ENCODE assay signal across 8 cellular contexts in the genomic region with DNA sequence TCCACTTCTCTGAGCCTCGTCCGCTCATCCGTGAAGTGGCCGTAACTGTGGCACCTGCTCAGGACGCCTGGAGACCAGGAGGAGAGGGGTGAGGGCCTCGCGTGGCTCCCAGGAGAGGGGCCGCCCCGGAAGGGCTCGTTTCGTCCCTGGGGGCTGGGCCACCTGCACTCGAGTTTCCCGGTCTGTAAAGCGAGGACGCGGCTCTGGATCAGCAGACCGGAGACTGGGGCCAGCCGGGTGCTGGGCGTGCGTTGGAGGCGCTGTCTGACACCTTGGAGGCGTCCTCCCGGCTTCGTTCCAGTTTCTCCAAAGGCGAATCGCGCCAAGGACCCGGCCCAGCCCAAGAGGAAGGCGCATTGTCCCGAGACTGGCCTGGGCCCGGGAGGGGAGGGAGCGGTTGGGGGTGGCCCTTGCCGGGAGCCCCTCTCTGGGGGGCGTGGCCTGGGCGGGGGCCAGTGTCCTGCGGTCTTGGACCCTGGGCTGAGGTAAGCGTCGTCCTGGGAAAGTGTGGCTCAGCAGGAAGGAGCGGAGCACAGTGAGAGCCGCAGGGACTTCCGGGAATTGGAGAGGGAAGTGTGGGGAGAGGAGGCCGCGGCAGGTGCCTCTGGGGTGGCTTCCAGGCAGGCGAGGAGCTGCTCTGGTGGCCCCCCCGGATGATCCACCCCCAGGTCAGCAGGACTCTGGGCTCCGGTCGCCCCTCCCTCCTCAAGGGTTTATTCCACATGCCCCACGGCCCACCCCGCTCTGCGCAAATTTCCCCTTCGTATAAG.
DNase-seq lines count a peak whose midpoint lies in the region; ATAC-seq, FAIRE-seq and TF ChIP-seq lines count a peak whose summit lies in the region.

No MANE protein-coding gene starts in this region.

- no peak for TF ChIP-seq POLR2A in HepG2 (IDR thresholded peaks at IDR 0.05; ENCODE audit: insufficient read depth in 1 of 2, low read depth in 2 of 2, low read length in 2 of 2)

- CTCF ChIA-PET in HepG2 (lab: Yijun Ruan, JAX; ENCODE audit: low intra/inter-chr PET ratio, low total read pairs), result no interaction called here

- no peaks in the 10 kb centered on the region for H4K20me1 ChIP-seq in HepG2 (ENCODE audit: insufficient read depth, low read length)

- no peak overlapping the region for H3K9ac ChIP-seq in HepG2 (ENCODE audit: insufficient read depth, low read depth, low read length)
- H3K9ac ChIP-seq in subcutaneous abdominal adipose tissue (ENCODE audit: low read length in 5 of 5), result no peak overlapping the region

- H3K9me3 Mint-ChIP-seq in activated naive CD8-positive, alpha-beta T cell treated with anti-CD3 and anti-CD28 coated beads, Interleukin-2, amount 50 U/mL, for 24 hours, result peaks cover 24% of the 10 kb centered on the region

- H3K36me3 Mint-ChIP-seq in activated naive CD8-positive, alpha-beta T cell treated with anti-CD3 and anti-CD28 coated beads, Interleukin-2, amount 50 U/mL, for 24 hours (ENCODE audit: low read depth), result peaks cover 10% of the 10 kb centered on the region

- peaks cover 2 to 26% of the 10 kb centered on the region in 2 experiments; a peak in 3 of 5 replicates for H3K27me3 ChIP-seq in HepG2 (ENCODE audit: control insufficient read depth in 1 of 2, insufficient read depth in 2 of 2, low read length in 2 of 2)
- H3K27me3 ChIP-seq in subcutaneous abdominal adipose tissue (ENCODE audit: control insufficient read depth in 5 of 5, insufficient read depth in 4 of 5, low read length in 5 of 5), result peaks cover 23 to 48% (median 38%) of the 10 kb centered on the region in 5 donors

- 0 out of 2 replicates have a peak overlapping the region, but pooled peaks have one; percentile 13 for H3K4me2 ChIP-seq in HepG2 (ENCODE audit: low read depth, low read length)

- no peak for ATAC-seq in activated naive CD8-positive, alpha-beta T cell treated with anti-CD3 and anti-CD28 coated beads, Interleukin-2, amount 50 U/mL, for 24 hours
- ATAC-seq in HepG2, result no peak

- peaks cover 11% of the 10 kb centered on the region; the same call in 1 of the 2 replicates for H3K9me3 ChIP-seq in HepG2 (ENCODE audit: low read length)
- peaks cover 3 to 25% (median 9%) of the 10 kb centered on the region in 5 donors for H3K9me3 ChIP-seq in subcutaneous abdominal adipose tissue (ENCODE audit: control insufficient read depth in 5 of 5, low read length in 5 of 5)

- no TSS peak for BruUV-seq in HepG2 (replicated peaks; lab: Mats Ljungman, UMichigan)

- intact Hi-C loops in HepG2 (cut with micrococcal nuclease; ENCODE audit: unreplicated experiment), result loop anchor here (10.0 kb wide), 1 partner anchor 45 kb away; no protein-coding TSS in a partner anchor

- no peaks in the 10 kb centered on the region for H3K79me2 ChIP-seq in HepG2 (ENCODE audit: insufficient read depth, low read length)

- no peak for TF ChIP-seq RAD21 in HepG2 (CRISPR knock-in tag; IDR thresholded peaks at IDR 0.05)

- no peaks in the 10 kb centered on the region for H3K27me3 Mint-ChIP-seq in activated naive CD8-positive, alpha-beta T cell treated with anti-CD3 and anti-CD28 coated beads, Interleukin-2, amount 50 U/mL, for 24 hours

- peak overlapping the region; percentile 54 for H3K27ac Mint-ChIP-seq in activated naive CD8-positive, alpha-beta T cell treated with anti-CD3 and anti-CD28 coated beads, Interleukin-2, amount 50 U/mL, for 24 hours

- POLR2A ChIA-PET in HepG2 (lab: Yijun Ruan, JAX), result no interaction called here

- peaks cover 29% of the 10 kb centered on the region for H3K4me1 ChIP-seq in HepG2 (ENCODE audit: insufficient read depth, low read length)
- peaks cover 0 to 35% (median 29%) of the 10 kb centered on the region in 5 donors for H3K4me1 ChIP-seq in subcutaneous abdominal adipose tissue (ENCODE audit: control insufficient read depth in 5 of 5, insufficient read depth in 5 of 5, low read length in 5 of 5)

- DNase-seq in NCI-H345 (lab: John Stamatoyannopoulos, UW) (peak; percentile 21), NCI-H345 treated with DMSO at 0.1 percent for 48 hours (lab: John Stamatoyannopoulos, UW; ENCODE audit: unreplicated experiment) (no peak), HepG2 (ENCODE audit: low spot score) (no peak), hypothalamus (lab: John Stamatoyannopoulos, UW) (no peak), cerebellar cortex (ENCODE audit: low spot score) (no peak)
- peak; percentile 6 for DNase-seq in activated naive CD8-positive, alpha-beta T cell treated with anti-CD3 and anti-CD28 coated beads, Interleukin-2, amount 50 U/mL, for 24 hours
- DNase-seq in stimulated activated CD4-positive, alpha-beta T cell treated with anti-CD3 and anti-CD28 coated beads, Interleukin-2, amount 100 ng/mL, for 24 hours, result no peak

- WGBS in HepG2 (ENCODE audit: low lambda C conversion rate), result 63% methylated on average over 14 of the region's 51 CpGs

- H3K27ac ChIP-seq in HepG2 (ENCODE audit: extremely low read length, insufficient read depth, low read length) (no peak overlapping the region), subcutaneous abdominal adipose tissue (ENCODE audit: low read depth, low read length) (no peak overlapping the region)

- H3K36me3 ChIP-seq in HepG2 (replicated peaks in 1 of 2; ENCODE audit: control insufficient read depth in 1 of 2, insufficient read depth in 2 of 2, low read length in 2 of 2), result no peaks in the 10 kb centered on the region
- no peaks in the 10 kb centered on the region for H3K36me3 ChIP-seq in subcutaneous abdominal adipose tissue (ENCODE audit: control insufficient read depth in 5 of 5, insufficient read depth in 5 of 5, low read length in 5 of 5)

- H3K4me3 Mint-ChIP-seq in activated naive CD8-positive, alpha-beta T cell treated with anti-CD3 and anti-CD28 coated beads, Interleukin-2, amount 50 U/mL, for 24 hours, result peak overlapping the region; percentile 43

- no peak for TF ChIP-seq EP300 in HepG2 (IDR thresholded peaks at IDR 0.05; ENCODE audit: low read depth in 2 of 2, low read length in 2 of 2)
- TF ChIP-seq EP300 in HepG2 (CRISPR knock-in tag; IDR thresholded peaks at IDR 0.05; ENCODE audit: borderline replicate concordance), result no peak

- no peak for TF ChIP-seq CTCF in HepG2 (CRISPR knock-in tag; IDR thresholded peaks at IDR 0.05)

- FAIRE-seq in HepG2 (lab: Jason Lieb, UNC), result no peak

- peaks cover 26% of the 10 kb centered on the region for H3K4me1 Mint-ChIP-seq in activated naive CD8-positive, alpha-beta T cell treated with anti-CD3 and anti-CD28 coated beads, Interleukin-2, amount 50 U/mL, for 24 hours

- in situ Hi-C loops in HepG2 (cut with HindIII; ENCODE audit: extremely low pct_ligation_motif_present, low pct_unique_long_range_greater_than_20kb), result no loop called here

- H3K4me3 ChIP-seq in HepG2 (replicated peaks in 1 of 3; ENCODE audit: insufficient read depth in 1 of 3, low read depth in 2 of 3, low read length in 3 of 3) (no peak overlapping the region; a peak in 1 of 6 replicates), subcutaneous abdominal adipose tissue (ENCODE audit: low read depth in 1 of 5, low read length in 5 of 5) (peak overlapping the region in 4 of 5 donors; percentile 24 to 50 (median 32))

- no peak overlapping the region for H2AFZ ChIP-seq in HepG2 (ENCODE audit: low read length)

TF ChIP-seq in HepG2, 621 proteins besides CTCF, POLR2A, EP300 and RAD21 (continues in another document):
- TF ChIP-seq, protein P1, sequence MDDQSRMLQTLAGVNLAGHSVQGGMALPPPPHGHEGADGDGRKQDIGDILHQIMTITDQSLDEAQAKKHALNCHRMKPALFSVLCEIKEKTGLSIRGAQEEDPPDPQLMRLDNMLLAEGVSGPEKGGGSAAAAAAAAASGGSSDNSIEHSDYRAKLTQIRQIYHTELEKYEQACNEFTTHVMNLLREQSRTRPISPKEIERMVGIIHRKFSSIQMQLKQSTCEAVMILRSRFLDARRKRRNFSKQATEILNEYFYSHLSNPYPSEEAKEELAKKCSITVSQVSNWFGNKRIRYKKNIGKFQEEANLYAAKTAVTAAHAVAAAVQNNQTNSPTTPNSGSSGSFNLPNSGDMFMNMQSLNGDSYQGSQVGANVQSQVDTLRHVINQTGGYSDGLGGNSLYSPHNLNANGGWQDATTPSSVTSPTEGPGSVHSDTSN (CRISPR knock-in tag; IDR thresholded peaks at IDR 0.05; ENCODE audit: borderline replicate concordance), result no peak
- TF ChIP-seq NFIB (CRISPR knock-in tag; IDR thresholded peaks at IDR 0.05; ENCODE audit: borderline replicate concordance), result no peak
- TF ChIP-seq ZNF512 (CRISPR knock-in tag; IDR thresholded peaks at IDR 0.05), result no peak
- peak; percentile 27; the same call in 1 of the 2 replicates for TF ChIP-seq GABPB1 (CRISPR knock-in tag; IDR thresholded peaks at IDR 0.05)

Comparison
In these comparisons a context has a peak if more than half of its experiments do, and no peak if none do; other contexts are left out.
1. DNase-seq: peak in NCI-H345 (single experiment) and activated naive CD8-positive, alpha-beta T cell treated with anti-CD3 and anti-CD28 coated beads, Interleukin-2, amount 50 U/mL, for 24 hours (single experiment); none in NCI-H345 treated with DMSO at 0.1 percent for 48 hours (single experiment), HepG2 (single experiment), hypothalamus (0 of 51), cerebellar cortex (single experiment) and stimulated activated CD4-positive, alpha-beta T cell treated with anti-CD3 and anti-CD28 coated beads, Interleukin-2, amount 100 ng/mL, for 24 hours (0 of 2).
2. H3K4me3 ChIP-seq: peak in subcutaneous abdominal adipose tissue (4 of 5); none in HepG2 (0 of 3).